ENCODE assay signal across 1 cellular context in the genomic region with DNA sequence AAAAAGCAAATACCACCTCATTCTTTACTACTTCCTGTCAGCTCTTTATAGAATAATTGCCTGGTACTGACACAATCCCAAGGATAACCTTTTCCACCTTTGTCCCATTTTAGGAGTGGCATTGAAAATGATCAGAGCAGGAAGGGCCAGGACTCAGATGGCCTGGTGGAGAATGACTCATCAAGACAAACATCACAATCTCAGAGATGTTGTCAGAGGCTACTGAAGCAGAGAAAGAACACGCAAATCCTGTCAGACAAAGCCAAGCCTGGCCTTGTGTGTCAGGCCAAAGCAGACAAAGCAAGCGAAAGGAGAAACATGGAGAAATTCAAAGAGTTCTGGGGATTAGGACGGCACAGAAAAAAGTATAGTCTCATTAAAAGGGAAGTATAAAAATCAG.
TF ChIP-seq lines count a peak whose summit lies in the region.

No MANE protein-coding gene starts in this region.

TF ChIP-seq in HepG2, 621 proteins besides CTCF, POLR2A, EP300 and RAD21 (continued from another document and continues in another):
- TF ChIP-seq, protein P1, sequence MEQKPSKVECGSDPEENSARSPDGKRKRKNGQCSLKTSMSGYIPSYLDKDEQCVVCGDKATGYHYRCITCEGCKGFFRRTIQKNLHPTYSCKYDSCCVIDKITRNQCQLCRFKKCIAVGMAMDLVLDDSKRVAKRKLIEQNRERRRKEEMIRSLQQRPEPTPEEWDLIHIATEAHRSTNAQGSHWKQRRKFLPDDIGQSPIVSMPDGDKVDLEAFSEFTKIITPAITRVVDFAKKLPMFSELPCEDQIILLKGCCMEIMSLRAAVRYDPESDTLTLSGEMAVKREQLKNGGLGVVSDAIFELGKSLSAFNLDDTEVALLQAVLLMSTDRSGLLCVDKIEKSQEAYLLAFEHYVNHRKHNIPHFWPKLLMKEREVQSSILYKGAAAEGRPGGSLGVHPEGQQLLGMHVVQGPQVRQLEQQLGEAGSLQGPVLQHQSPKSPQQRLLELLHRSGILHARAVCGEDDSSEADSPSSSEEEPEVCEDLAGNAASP (CRISPR knock-in tag; IDR thresholded peaks at IDR 0.05; ENCODE audit: borderline replicate concordance), result peak; percentile 89
- peak; percentile 28; the same call in 1 of the 2 replicates for TF ChIP-seq YEATS4 (CRISPR knock-in tag; IDR thresholded peaks at IDR 0.05; ENCODE audit: borderline replicate concordance)
- TF ChIP-seq ZNF331 (CRISPR knock-in tag; IDR thresholded peaks at IDR 0.05), result peak; percentile 54; the same call in 1 of the 2 replicates
- TF ChIP-seq, protein P2, sequence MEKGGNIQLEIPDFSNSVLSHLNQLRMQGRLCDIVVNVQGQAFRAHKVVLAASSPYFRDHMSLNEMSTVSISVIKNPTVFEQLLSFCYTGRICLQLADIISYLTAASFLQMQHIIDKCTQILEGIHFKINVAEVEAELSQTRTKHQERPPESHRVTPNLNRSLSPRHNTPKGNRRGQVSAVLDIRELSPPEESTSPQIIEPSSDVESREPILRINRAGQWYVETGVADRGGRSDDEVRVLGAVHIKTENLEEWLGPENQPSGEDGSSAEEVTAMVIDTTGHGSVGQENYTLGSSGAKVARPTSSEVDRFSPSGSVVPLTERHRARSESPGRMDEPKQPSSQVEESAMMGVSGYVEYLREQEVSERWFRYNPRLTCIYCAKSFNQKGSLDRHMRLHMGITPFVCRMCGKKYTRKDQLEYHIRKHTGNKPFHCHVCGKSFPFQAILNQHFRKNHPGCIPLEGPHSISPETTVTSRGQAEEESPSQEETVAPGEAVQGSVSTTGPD (CRISPR knock-in tag; IDR thresholded peaks at IDR 0.05), result no peak
- peak; percentile 96; the same call in 1 of the 2 replicates for TF ChIP-seq SIX1 (CRISPR knock-in tag; IDR thresholded peaks at IDR 0.05; ENCODE audit: borderline replicate concordance)
- no peak for TF ChIP-seq ZFP36L1 (CRISPR knock-in tag; IDR thresholded peaks at IDR 0.05)
- TF ChIP-seq, protein P3, sequence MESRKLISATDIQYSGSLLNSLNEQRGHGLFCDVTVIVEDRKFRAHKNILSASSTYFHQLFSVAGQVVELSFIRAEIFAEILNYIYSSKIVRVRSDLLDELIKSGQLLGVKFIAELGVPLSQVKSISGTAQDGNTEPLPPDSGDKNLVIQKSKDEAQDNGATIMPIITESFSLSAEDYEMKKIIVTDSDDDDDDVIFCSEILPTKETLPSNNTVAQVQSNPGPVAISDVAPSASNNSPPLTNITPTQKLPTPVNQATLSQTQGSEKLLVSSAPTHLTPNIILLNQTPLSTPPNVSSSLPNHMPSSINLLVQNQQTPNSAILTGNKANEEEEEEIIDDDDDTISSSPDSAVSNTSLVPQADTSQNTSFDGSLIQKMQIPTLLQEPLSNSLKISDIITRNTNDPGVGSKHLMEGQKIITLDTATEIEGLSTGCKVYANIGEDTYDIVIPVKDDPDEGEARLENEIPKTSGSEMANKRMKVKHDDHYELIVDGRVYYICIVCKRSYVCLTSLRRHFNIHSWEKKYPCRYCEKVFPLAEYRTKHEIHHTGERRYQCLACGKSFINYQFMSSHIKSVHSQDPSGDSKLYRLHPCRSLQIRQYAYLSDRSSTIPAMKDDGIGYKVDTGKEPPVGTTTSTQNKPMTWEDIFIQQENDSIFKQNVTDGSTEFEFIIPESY (CRISPR knock-in tag; IDR thresholded peaks at IDR 0.05), result no peak
- no peak for TF ChIP-seq MAF1 (CRISPR knock-in tag; IDR thresholded peaks at IDR 0.05; ENCODE audit: borderline replicate concordance)
- TF ChIP-seq, protein P4, sequence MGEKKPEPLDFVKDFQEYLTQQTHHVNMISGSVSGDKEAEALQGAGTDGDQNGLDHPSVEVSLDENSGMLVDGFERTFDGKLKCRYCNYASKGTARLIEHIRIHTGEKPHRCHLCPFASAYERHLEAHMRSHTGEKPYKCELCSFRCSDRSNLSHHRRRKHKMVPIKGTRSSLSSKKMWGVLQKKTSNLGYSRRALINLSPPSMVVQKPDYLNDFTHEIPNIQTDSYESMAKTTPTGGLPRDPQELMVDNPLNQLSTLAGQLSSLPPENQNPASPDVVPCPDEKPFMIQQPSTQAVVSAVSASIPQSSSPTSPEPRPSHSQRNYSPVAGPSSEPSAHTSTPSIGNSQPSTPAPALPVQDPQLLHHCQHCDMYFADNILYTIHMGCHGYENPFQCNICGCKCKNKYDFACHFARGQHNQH (CRISPR knock-in tag; IDR thresholded peaks at IDR 0.05), result peak; percentile 86
- peak; percentile 79; the same call in 1 of the 2 replicates for TF ChIP-seq ZNF292 (CRISPR knock-in tag; IDR thresholded peaks at IDR 0.05; ENCODE audit: borderline replicate concordance, low read depth)
- TF ChIP-seq, protein P5, sequence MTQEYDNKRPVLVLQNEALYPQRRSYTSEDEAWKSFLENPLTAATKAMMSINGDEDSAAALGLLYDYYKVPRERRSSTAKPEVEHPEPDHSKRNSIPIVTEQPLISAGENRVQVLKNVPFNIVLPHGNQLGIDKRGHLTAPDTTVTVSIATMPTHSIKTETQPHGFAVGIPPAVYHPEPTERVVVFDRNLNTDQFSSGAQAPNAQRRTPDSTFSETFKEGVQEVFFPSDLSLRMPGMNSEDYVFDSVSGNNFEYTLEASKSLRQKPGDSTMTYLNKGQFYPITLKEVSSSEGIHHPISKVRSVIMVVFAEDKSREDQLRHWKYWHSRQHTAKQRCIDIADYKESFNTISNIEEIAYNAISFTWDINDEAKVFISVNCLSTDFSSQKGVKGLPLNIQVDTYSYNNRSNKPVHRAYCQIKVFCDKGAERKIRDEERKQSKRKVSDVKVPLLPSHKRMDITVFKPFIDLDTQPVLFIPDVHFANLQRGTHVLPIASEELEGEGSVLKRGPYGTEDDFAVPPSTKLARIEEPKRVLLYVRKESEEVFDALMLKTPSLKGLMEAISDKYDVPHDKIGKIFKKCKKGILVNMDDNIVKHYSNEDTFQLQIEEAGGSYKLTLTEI (CRISPR knock-in tag; conservative IDR thresholded peaks at IDR 0.05), result no peak
- no peak for TF ChIP-seq REL (CRISPR knock-in tag; conservative IDR thresholded peaks at IDR 0.05)
- TF ChIP-seq, protein P6, sequence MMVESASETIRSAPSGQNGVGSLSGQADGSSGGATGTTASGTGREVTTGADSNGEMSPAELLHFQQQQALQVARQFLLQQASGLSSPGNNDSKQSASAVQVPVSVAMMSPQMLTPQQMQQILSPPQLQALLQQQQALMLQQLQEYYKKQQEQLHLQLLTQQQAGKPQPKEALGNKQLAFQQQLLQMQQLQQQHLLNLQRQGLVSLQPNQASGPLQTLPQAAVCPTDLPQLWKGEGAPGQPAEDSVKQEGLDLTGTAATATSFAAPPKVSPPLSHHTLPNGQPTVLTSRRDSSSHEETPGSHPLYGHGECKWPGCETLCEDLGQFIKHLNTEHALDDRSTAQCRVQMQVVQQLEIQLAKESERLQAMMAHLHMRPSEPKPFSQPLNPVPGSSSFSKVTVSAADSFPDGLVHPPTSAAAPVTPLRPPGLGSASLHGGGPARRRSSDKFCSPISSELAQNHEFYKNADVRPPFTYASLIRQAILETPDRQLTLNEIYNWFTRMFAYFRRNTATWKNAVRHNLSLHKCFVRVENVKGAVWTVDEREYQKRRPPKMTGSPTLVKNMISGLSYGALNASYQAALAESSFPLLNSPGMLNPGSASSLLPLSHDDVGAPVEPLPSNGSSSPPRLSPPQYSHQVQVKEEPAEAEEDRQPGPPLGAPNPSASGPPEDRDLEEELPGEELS (CRISPR knock-in tag; IDR thresholded peaks at IDR 0.05), result peak; percentile 89
- TF ChIP-seq SAP130 (CRISPR knock-in tag; IDR thresholded peaks at IDR 0.05; ENCODE audit: low read depth), result peak; percentile 91
- no peak for TF ChIP-seq ZNF224 (CRISPR knock-in tag; IDR thresholded peaks at IDR 0.05)
- no peak for TF ChIP-seq SALL2 (CRISPR knock-in tag; IDR thresholded peaks at IDR 0.05)
- no peak for TF ChIP-seq PCBP2 (optimal IDR thresholded peaks at IDR 0.05; ENCODE audit: low read depth, low read length, poor library complexity, severe bottlenecking)
- TF ChIP-seq ZNF564 (CRISPR knock-in tag; IDR thresholded peaks at IDR 0.05), result no peak
- TF ChIP-seq, protein P7, sequence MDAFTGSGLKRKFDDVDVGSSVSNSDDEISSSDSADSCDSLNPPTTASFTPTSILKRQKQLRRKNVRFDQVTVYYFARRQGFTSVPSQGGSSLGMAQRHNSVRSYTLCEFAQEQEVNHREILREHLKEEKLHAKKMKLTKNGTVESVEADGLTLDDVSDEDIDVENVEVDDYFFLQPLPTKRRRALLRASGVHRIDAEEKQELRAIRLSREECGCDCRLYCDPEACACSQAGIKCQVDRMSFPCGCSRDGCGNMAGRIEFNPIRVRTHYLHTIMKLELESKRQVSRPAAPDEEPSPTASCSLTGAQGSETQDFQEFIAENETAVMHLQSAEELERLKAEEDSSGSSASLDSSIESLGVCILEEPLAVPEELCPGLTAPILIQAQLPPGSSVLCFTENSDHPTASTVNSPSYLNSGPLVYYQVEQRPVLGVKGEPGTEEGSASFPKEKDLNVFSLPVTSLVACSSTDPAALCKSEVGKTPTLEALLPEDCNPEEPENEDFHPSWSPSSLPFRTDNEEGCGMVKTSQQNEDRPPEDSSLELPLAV (CRISPR knock-in tag; conservative IDR thresholded peaks at IDR 0.05; ENCODE audit: low read depth), result no peak
- no peak for TF ChIP-seq CBFB (CRISPR knock-in tag; IDR thresholded peaks at IDR 0.05)
- TF ChIP-seq FOSL1 (CRISPR knock-in tag; IDR thresholded peaks at IDR 0.05; ENCODE audit: borderline replicate concordance), result peak; percentile 99
- no peak for TF ChIP-seq RFXANK (CRISPR knock-in tag; IDR thresholded peaks at IDR 0.05)
- no peak for TF ChIP-seq NFYB (CRISPR knock-in tag; IDR thresholded peaks at IDR 0.05)
- no peak for TF ChIP-seq ZNF256 (CRISPR knock-in tag; conservative IDR thresholded peaks at IDR 0.05)
- TF ChIP-seq RXRA (CRISPR knock-in tag; IDR thresholded peaks at IDR 0.05), result peak; percentile 91; the same call in 1 of the 2 replicates
- TF ChIP-seq GPN1 (CRISPR knock-in tag; IDR thresholded peaks at IDR 0.05; ENCODE audit: borderline replicate concordance), result no peak
- TF ChIP-seq, protein P8, sequence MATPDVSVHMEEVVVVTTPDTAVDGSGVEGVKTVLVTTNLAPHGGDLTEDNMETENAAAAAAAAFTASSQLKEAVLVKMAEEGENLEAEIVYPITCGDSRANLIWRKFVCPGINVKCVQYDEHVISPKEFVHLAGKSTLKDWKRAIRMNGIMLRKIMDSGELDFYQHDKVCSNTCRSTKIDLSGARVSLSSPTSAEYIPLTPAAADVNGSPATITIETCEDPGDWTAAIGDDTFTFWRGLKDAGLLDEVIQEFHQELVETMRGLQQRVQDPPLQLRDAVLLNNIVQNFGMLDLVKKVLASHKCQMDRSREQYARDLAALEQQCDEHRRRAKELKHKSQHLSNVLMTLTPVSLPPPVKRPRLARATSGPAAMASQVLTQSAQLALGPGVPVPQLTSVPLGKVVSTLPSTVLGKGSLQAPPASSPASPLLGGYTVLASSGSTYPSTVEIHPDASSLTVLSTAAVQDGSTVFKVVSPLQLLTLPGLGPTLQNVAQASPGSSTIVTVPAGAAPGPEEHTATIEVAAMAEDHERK (CRISPR knock-in tag; IDR thresholded peaks at IDR 0.05; ENCODE audit: low read depth), result 0 out of 2 replicates have a peak, but pooled peaks have one; percentile 22
- TF ChIP-seq TCF12 (IDR thresholded peaks at IDR 0.05), result no peak
- TF ChIP-seq TCF12 (CRISPR knock-in tag; IDR thresholded peaks at IDR 0.05), result no peak
- TF ChIP-seq, protein P9, sequence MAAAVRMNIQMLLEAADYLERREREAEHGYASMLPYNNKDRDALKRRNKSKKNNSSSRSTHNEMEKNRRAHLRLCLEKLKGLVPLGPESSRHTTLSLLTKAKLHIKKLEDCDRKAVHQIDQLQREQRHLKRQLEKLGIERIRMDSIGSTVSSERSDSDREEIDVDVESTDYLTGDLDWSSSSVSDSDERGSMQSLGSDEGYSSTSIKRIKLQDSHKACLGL (CRISPR knock-in tag; IDR thresholded peaks at IDR 0.05), result no peak
- TF ChIP-seq ZNF713 (CRISPR knock-in tag; IDR thresholded peaks at IDR 0.05), result no peak
- no peak for TF ChIP-seq PHF20 (CRISPR knock-in tag; IDR thresholded peaks at IDR 0.05)
- TF ChIP-seq MIER3 (CRISPR knock-in tag; IDR thresholded peaks at IDR 0.05; ENCODE audit: borderline replicate concordance), result peak; percentile 92; the same call in 1 of the 2 replicates
- no peak for TF ChIP-seq TOPORS (CRISPR knock-in tag; IDR thresholded peaks at IDR 0.05)
- TF ChIP-seq TRIM24 (CRISPR knock-in tag; IDR thresholded peaks at IDR 0.05), result no peak
- TF ChIP-seq ZNF138 (CRISPR knock-in tag; IDR thresholded peaks at IDR 0.05; ENCODE audit: low read depth), result no peak
- peak; percentile 81 for TF ChIP-seq PITX1 (CRISPR knock-in tag; IDR thresholded peaks at IDR 0.05)
- no peak for TF ChIP-seq ZFP90 (CRISPR knock-in tag; IDR thresholded peaks at IDR 0.05; ENCODE audit: borderline replicate concordance)
- TF ChIP-seq HDAC6 (IDR thresholded peaks at IDR 0.05; ENCODE audit: low read depth, low read length), result no peak
- TF ChIP-seq FOXC1 (CRISPR knock-in tag; IDR thresholded peaks at IDR 0.05; ENCODE audit: borderline replicate concordance), result no peak
- TF ChIP-seq, protein P10, sequence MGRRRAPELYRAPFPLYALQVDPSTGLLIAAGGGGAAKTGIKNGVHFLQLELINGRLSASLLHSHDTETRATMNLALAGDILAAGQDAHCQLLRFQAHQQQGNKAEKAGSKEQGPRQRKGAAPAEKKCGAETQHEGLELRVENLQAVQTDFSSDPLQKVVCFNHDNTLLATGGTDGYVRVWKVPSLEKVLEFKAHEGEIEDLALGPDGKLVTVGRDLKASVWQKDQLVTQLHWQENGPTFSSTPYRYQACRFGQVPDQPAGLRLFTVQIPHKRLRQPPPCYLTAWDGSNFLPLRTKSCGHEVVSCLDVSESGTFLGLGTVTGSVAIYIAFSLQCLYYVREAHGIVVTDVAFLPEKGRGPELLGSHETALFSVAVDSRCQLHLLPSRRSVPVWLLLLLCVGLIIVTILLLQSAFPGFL (CRISPR knock-in tag; IDR thresholded peaks at IDR 0.05), result no peak
- peak; percentile 89 for TF ChIP-seq NFKBIZ (CRISPR knock-in tag; IDR thresholded peaks at IDR 0.05)
- no peak for TF ChIP-seq ZNF619 (CRISPR knock-in tag; IDR thresholded peaks at IDR 0.05)
- TF ChIP-seq, protein P11, sequence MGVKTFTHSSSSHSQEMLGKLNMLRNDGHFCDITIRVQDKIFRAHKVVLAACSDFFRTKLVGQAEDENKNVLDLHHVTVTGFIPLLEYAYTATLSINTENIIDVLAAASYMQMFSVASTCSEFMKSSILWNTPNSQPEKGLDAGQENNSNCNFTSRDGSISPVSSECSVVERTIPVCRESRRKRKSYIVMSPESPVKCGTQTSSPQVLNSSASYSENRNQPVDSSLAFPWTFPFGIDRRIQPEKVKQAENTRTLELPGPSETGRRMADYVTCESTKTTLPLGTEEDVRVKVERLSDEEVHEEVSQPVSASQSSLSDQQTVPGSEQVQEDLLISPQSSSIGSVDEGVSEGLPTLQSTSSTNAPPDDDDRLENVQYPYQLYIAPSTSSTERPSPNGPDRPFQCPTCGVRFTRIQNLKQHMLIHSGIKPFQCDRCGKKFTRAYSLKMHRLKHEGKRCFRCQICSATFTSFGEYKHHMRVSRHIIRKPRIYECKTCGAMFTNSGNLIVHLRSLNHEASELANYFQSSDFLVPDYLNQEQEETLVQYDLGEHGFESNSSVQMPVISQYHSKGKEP (CRISPR knock-in tag; IDR thresholded peaks at IDR 0.05), result no peak
- no peak for TF ChIP-seq ZNF552 (CRISPR knock-in tag; IDR thresholded peaks at IDR 0.05; ENCODE audit: borderline replicate concordance)
- TF ChIP-seq ZBTB1 (CRISPR knock-in tag; IDR thresholded peaks at IDR 0.05; ENCODE audit: borderline replicate concordance), result no peak
- peak; percentile 71 for TF ChIP-seq ZNF264 (CRISPR knock-in tag; IDR thresholded peaks at IDR 0.05)
- no peak for TF ChIP-seq MAFK (conservative IDR thresholded peaks at IDR 0.05 in 1 of 2, IDR thresholded peaks at IDR 0.05 in 1 of 2; ENCODE audit: low read length in 2 of 2)
- TF ChIP-seq IRX3 (CRISPR knock-in tag; IDR thresholded peaks at IDR 0.05; ENCODE audit: borderline replicate concordance, low read depth), result no peak
